ENCODE assay signal across 11 cellular contexts in genomic region chr9:95409650-95410426, GRCh38.
DNase-seq lines count a peak whose midpoint lies in the region; ATAC-seq, FAIRE-seq and TF ChIP-seq lines count a peak whose summit lies in the region.
"Had no signal": no experiment of that assay in that cellular context is flagged by ENCODE, and none has a peak within 500 bp of the region (broad histone marks: within the 10 kb centered on the region; RNA-seq: fewer than 3 reads in every experiment).

No MANE protein-coding gene starts in this region.

- no TSS peak for BruUV-seq in HepG2 (replicated peaks; lab: Mats Ljungman, UMichigan)

- H4K20me1 ChIP-seq in astrocyte (ENCODE audit: insufficient read depth, low read length) (no peaks in the 10 kb centered on the region), HepG2 (ENCODE audit: insufficient read depth, low read length) (no peaks in the 10 kb centered on the region)

- no peak for TF ChIP-seq CTCF in astrocyte (IDR thresholded peaks at IDR 0.05; ENCODE audit: insufficient read depth, low read depth, low read length)
- TF ChIP-seq CTCF in HepG2 (CRISPR knock-in tag; IDR thresholded peaks at IDR 0.05) = no peak
- no peak for TF ChIP-seq CTCF in GM13976 (IDR thresholded peaks at IDR 0.05; ENCODE audit: borderline replicate concordance, control extremely low read depth, extremely low read depth, insufficient read depth, missing control alignments)
- no peak for TF ChIP-seq CTCF in gastrocnemius medialis (IDR thresholded peaks at IDR 0.05 in 4 of 5, conservative IDR thresholded peaks at IDR 0.05 in 1 of 5)

- in situ Hi-C loops in KBM-7 (cut with MboI; ENCODE audit: low pct_unique_long_range_greater_than_20kb, low sequenced_read_pairs) = no loop called here
- in situ Hi-C loops in HepG2 (cut with HindIII; ENCODE audit: extremely low pct_ligation_motif_present, low pct_unique_long_range_greater_than_20kb) = no loop called here
- in situ Hi-C loops in GM13976 (cut with MboI; ENCODE audit: low sequenced_read_pairs, unreplicated experiment) = no loop called here
- in situ Hi-C loops in gastrocnemius medialis (cut with MboI; ENCODE audit: low sequenced_read_pairs in 4 of 4) = no loop called here

- H3K27me3 Mint-ChIP-seq in astrocyte (ENCODE audit: low read depth, unreplicated experiment) = no peaks in the 10 kb centered on the region
- peaks cover 8 to 28% of the 10 kb centered on the region in 2 donors for H3K27me3 Mint-ChIP-seq in CD8-positive, alpha-beta memory T cell

- CTCF ChIA-PET in HepG2 (lab: Yijun Ruan, JAX; ENCODE audit: low intra/inter-chr PET ratio, low total read pairs) = no interaction called here
- CTCF ChIA-PET in CD8-positive, alpha-beta memory T cell (lab: Charles Lee) = no interaction called here

- TF ChIP-seq RAD21 in HepG2 (CRISPR knock-in tag; IDR thresholded peaks at IDR 0.05) = no peak

- H3K36me3 Mint-ChIP-seq in astrocyte (ENCODE audit: low read depth, unreplicated experiment) = no peaks in the 10 kb centered on the region
- H3K36me3 Mint-ChIP-seq in CD8-positive, alpha-beta memory T cell = no peaks in the 10 kb centered on the region

- ATAC-seq in HepG2 = no peak
- no peak for ATAC-seq in gastrocnemius medialis

- intact Hi-C loops in HepG2 (cut with micrococcal nuclease; ENCODE audit: unreplicated experiment) (no loop called here), gastrocnemius medialis (cut with DNase I; ENCODE audit: low total_unique reads) (no loop called here)

- H3K36me3 ChIP-seq in astrocyte (ENCODE audit: insufficient read depth, low read length) = no peaks in the 10 kb centered on the region
- no peaks in the 10 kb centered on the region for H3K36me3 ChIP-seq in HepG2 (replicated peaks in 1 of 2; ENCODE audit: control insufficient read depth in 1 of 2, insufficient read depth in 2 of 2, low read length in 2 of 2)
- H3K36me3 ChIP-seq in CD8-positive, alpha-beta memory T cell (ENCODE audit: insufficient read depth, low read length) = no peaks in the 10 kb centered on the region
- H3K36me3 ChIP-seq in gastrocnemius medialis = no peaks in the 10 kb centered on the region
- H3K36me3 ChIP-seq: left ventricle myocardium inferior had no signal

- H3K4me3 Mint-ChIP-seq in astrocyte (ENCODE audit: unreplicated experiment) = no peak overlapping the region
- no peak overlapping the region for H3K4me3 Mint-ChIP-seq in CD8-positive, alpha-beta memory T cell

- H3K79me2 ChIP-seq in astrocyte (ENCODE audit: insufficient read depth, low read length) (no peaks in the 10 kb centered on the region), HepG2 (ENCODE audit: insufficient read depth, low read length) (no peaks in the 10 kb centered on the region)

- peak overlapping the region; percentile 57 for H3K4me2 ChIP-seq in astrocyte (ENCODE audit: low read length)
- no peak overlapping the region for H3K4me2 ChIP-seq in HepG2 (ENCODE audit: low read depth, low read length)
- H3K4me2 ChIP-seq: KMS-11 had no signal

- no peak overlapping the region for H3K9ac ChIP-seq in astrocyte (ENCODE audit: low read length)
- no peak overlapping the region for H3K9ac ChIP-seq in HepG2 (ENCODE audit: insufficient read depth, low read depth, low read length)
- H3K9ac ChIP-seq: KMS-11 had no signal

- 85% methylated on average over 6 of the region's 6 CpGs for WGBS in HepG2 (ENCODE audit: low lambda C conversion rate)

- H3K4me1 Mint-ChIP-seq in astrocyte (ENCODE audit: low read depth, unreplicated experiment) = peaks cover 13% of the 10 kb centered on the region
- H3K4me1 Mint-ChIP-seq in CD8-positive, alpha-beta memory T cell = no peaks in the 10 kb centered on the region

- H3K27ac Mint-ChIP-seq in astrocyte (ENCODE audit: unreplicated experiment) = peak overlapping the region; percentile 60
- H3K27ac Mint-ChIP-seq in CD8-positive, alpha-beta memory T cell = no peak overlapping the region

- no peaks in the 10 kb centered on the region for H3K9me3 Mint-ChIP-seq in astrocyte (ENCODE audit: unreplicated experiment)
- no peaks in the 10 kb centered on the region for H3K9me3 Mint-ChIP-seq in CD8-positive, alpha-beta memory T cell

- H2AFZ ChIP-seq in astrocyte (ENCODE audit: low read depth, low read length) (no peak overlapping the region), HepG2 (ENCODE audit: low read length) (no peak overlapping the region)

- DNase-seq in AG20443 (ENCODE audit: low spot score) (peak; percentile 63), KBM-7 (peak; percentile 42), astrocyte (ENCODE audit: low read depth) (peak; percentile 77), HepG2 (ENCODE audit: low spot score) (peak; percentile 32), GM13976 (ENCODE audit: low spot score) (no peak), gastrocnemius medialis (no peak)
- DNase-seq in stimulated activated CD4-positive, alpha-beta T cell treated with anti-CD3 and anti-CD28 coated beads, Interleukin-2, amount 100 ng/mL, for 48 hours = no peak
- no peak for DNase-seq in CD8-positive, alpha-beta memory T cell
- DNase-seq: left ventricle myocardium inferior had no signal

- H3K27me3 ChIP-seq in astrocyte (ENCODE audit: insufficient read depth, low read length) (no peaks in the 10 kb centered on the region), HepG2 (ENCODE audit: control insufficient read depth in 1 of 2, insufficient read depth in 2 of 2, low read length in 2 of 2) (no peaks in the 10 kb centered on the region), gastrocnemius medialis (no peaks in the 10 kb centered on the region)
- no peaks in the 10 kb centered on the region for H3K27me3 ChIP-seq in CD8-positive, alpha-beta memory T cell (ENCODE audit: insufficient read depth, low read length, poor library complexity, severe bottlenecking)

- no peak for TF ChIP-seq POLR2A in HepG2 (IDR thresholded peaks at IDR 0.05; ENCODE audit: insufficient read depth in 1 of 2, low read depth in 2 of 2, low read length in 2 of 2)
- TF ChIP-seq POLR2A in gastrocnemius medialis (IDR thresholded peaks at IDR 0.05) = no peak

- no peak overlapping the region for H3K27ac ChIP-seq in astrocyte (ENCODE audit: low read depth, low read length)
- no peak overlapping the region for H3K27ac ChIP-seq in HepG2 (ENCODE audit: extremely low read length, insufficient read depth, low read length)
- H3K27ac ChIP-seq in CD8-positive, alpha-beta memory T cell (ENCODE audit: low read depth, low read length) = no peak overlapping the region
- H3K27ac ChIP-seq in gastrocnemius medialis = no peak overlapping the region
- H3K27ac ChIP-seq: KMS-11, left ventricle myocardium inferior had no signal

- FAIRE-seq in astrocyte (lab: Jason Lieb, UNC) = no peak
- FAIRE-seq in HepG2 (lab: Jason Lieb, UNC) = no peak
- FAIRE-seq: TTC549 had no signal

- no peak overlapping the region for H3K4me3 ChIP-seq in astrocyte (ENCODE audit: insufficient read depth, low read depth, low read length)
- H3K4me3 ChIP-seq in HepG2 (replicated peaks in 1 of 3; ENCODE audit: insufficient read depth in 1 of 3, low read depth in 2 of 3, low read length in 3 of 3) = no peak overlapping the region
- no peak overlapping the region for H3K4me3 ChIP-seq in CD8-positive, alpha-beta memory T cell (ENCODE audit: low read length)
- H3K4me3 ChIP-seq in gastrocnemius medialis = no peak overlapping the region
- H3K4me3 ChIP-seq: left ventricle myocardium inferior had no signal

- TF ChIP-seq EP300 in HepG2 (IDR thresholded peaks at IDR 0.05; ENCODE audit: low read depth in 2 of 2, low read length in 2 of 2) (no peak), HepG2 (CRISPR knock-in tag; IDR thresholded peaks at IDR 0.05; ENCODE audit: borderline replicate concordance) (no peak)

- H3K9me3 ChIP-seq in astrocyte (ENCODE audit: insufficient read depth, low read depth, low read length) = no peaks in the 10 kb centered on the region
- no peaks in the 10 kb centered on the region for H3K9me3 ChIP-seq in HepG2 (ENCODE audit: low read length)
- no peaks in the 10 kb centered on the region for H3K9me3 ChIP-seq in CD8-positive, alpha-beta memory T cell (ENCODE audit: low read length)
- H3K9me3 ChIP-seq in gastrocnemius medialis = no peaks in the 10 kb centered on the region
- H3K9me3 ChIP-seq: left ventricle myocardium inferior had no signal

- POLR2A ChIA-PET in HepG2 (lab: Yijun Ruan, JAX) = no interaction called here
- POLR2A ChIA-PET in CD8-positive, alpha-beta memory T cell (lab: Charles Lee) = no interaction called here

- H3K4me1 ChIP-seq in astrocyte (ENCODE audit: insufficient read depth, low read length) (peaks cover 4% of the 10 kb centered on the region), HepG2 (ENCODE audit: insufficient read depth, low read length) (peaks cover 6% of the 10 kb centered on the region; the same call in 1 of the 2 replicates), gastrocnemius medialis (no peaks in the 10 kb centered on the region)
- H3K4me1 ChIP-seq in CD8-positive, alpha-beta memory T cell (ENCODE audit: insufficient read depth, low read length) = no peaks in the 10 kb centered on the region
- H3K4me1 ChIP-seq: left ventricle myocardium inferior had no signal

TF ChIP-seq in HepG2, 621 proteins besides CTCF, POLR2A, EP300 and RAD21 (continues in another document):
- no peak for TF ChIP-seq MATR3 (CRISPR knock-in tag; IDR thresholded peaks at IDR 0.05)
- TF ChIP-seq CEBPG (CRISPR knock-in tag; IDR thresholded peaks at IDR 0.05) = peak; percentile 58
- TF ChIP-seq, protein P1, sequence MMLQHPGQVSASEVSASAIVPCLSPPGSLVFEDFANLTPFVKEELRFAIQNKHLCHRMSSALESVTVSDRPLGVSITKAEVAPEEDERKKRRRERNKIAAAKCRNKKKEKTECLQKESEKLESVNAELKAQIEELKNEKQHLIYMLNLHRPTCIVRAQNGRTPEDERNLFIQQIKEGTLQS (CRISPR knock-in tag; IDR thresholded peaks at IDR 0.05) = 0 out of 2 replicates have a peak, but pooled peaks have one; percentile 58
- no peak for TF ChIP-seq ZFP1 (CRISPR knock-in tag; IDR thresholded peaks at IDR 0.05)
- TF ChIP-seq ETV6 (CRISPR knock-in tag; conservative IDR thresholded peaks at IDR 0.05) = no peak
- TF ChIP-seq ZNF33A (CRISPR knock-in tag; IDR thresholded peaks at IDR 0.05; ENCODE audit: borderline replicate concordance) = no peak
- TF ChIP-seq, protein P2, sequence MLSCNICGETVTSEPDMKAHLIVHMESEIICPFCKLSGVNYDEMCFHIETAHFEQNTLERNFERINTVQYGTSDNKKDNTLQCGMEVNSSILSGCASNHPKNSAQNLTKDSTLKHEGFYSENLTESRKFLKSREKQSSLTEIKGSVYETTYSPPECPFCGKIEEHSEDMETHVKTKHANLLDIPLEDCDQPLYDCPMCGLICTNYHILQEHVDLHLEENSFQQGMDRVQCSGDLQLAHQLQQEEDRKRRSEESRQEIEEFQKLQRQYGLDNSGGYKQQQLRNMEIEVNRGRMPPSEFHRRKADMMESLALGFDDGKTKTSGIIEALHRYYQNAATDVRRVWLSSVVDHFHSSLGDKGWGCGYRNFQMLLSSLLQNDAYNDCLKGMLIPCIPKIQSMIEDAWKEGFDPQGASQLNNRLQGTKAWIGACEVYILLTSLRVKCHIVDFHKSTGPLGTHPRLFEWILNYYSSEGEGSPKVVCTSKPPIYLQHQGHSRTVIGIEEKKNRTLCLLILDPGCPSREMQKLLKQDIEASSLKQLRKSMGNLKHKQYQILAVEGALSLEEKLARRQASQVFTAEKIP (CRISPR knock-in tag; IDR thresholded peaks at IDR 0.05; ENCODE audit: borderline replicate concordance) = no peak

Comparison
In these comparisons a context has a peak if more than half of its experiments do, and no peak if none do; other contexts are left out.
1. DNase-seq: peak in AG20443 (single experiment), KBM-7 (single experiment), astrocyte (single experiment) and HepG2 (single experiment); none in stimulated activated CD4-positive, alpha-beta T cell treated with anti-CD3 and anti-CD28 coated beads, Interleukin-2, amount 100 ng/mL, for 48 hours (0 of 2), GM13976 (single experiment), CD8-positive, alpha-beta memory T cell (0 of 5) and gastrocnemius medialis (0 of 2).